Comparison of ENCODE assay signal across 8 cellular contexts in genomic region chr7:149497467-149498261, GRCh38. TPM values are rescaled to one million over a fixed set of nuclear protein-coding genes. Genes with fewer than 3 reads are reported as not detected.
DNase-seq lines count a peak whose midpoint lies in the region; ATAC-seq and TF ChIP-seq lines count a peak whose summit lies in the region.

ZNF746 (minus strand) TSS chr7:149497809; CDS start chr7:149497536, 273 bp downstream.

- H3K4me1 Mint-ChIP-seq in activated CD4-positive, alpha-beta T cell treated with anti-CD3 and anti-CD28 coated beads, Interleukin-2, amount 10 ng/mL, durations not matched to agents 24 days and 14 days, result peaks cover 19% of the 10 kb centered on the region

- H3K36me3 Mint-ChIP-seq in activated CD4-positive, alpha-beta T cell treated with anti-CD3 and anti-CD28 coated beads, Interleukin-2, amount 10 ng/mL, durations not matched to agents 24 days and 14 days (ENCODE audit: low read depth), result peaks cover 18% of the 10 kb centered on the region

- H3K27me3 ChIP-seq in left lung, result no peaks in the 10 kb centered on the region

- intact Hi-C loops in activated CD4-positive, alpha-beta T cell treated with anti-CD3 and anti-CD28 coated beads, Interleukin-2, amount 10 ng/mL, durations not matched to agents 24 days and 14 days (cut with micrococcal nuclease), result loop anchor here (1.0 to 10.0 kb wide), 8 partner anchors 37 to 827 kb away; partner anchors contain the start of genes ACTR3C, LRRC61, PDIA4 and ZNF425
- intact Hi-C loops in left lung (cut with DNase I), result no loop called here

- H3K4me3 ChIP-seq in AG10803 (ENCODE audit: low read length) (peak within 1 kb of the TSS; percentile 84), left lung (peak within 1 kb of the TSS; percentile 53 to 73)

- peak within 1 kb of the TSS; percentile 80 to 83 for H3K27ac ChIP-seq in left lung

- DNase-seq in AG10803 (ENCODE audit: low read depth), result peak; percentile 80
- DNase-seq in NCI-H345 (lab: John Stamatoyannopoulos, UW), result peak; percentile 79
- peak; percentile 95 for DNase-seq in activated CD4-positive, alpha-beta T cell treated with anti-CD3 and anti-CD28 coated beads, Interleukin-2, amount 10 ng/mL, durations not matched to agents 24 days and 14 days
- peak; percentile 71 for DNase-seq in dedifferentiated amniotic fluid mesenchymal stem cell (ENCODE audit: extremely low spot score)
- peak; percentile 86 to 98 for DNase-seq in left lung
- peak; percentile 74 for DNase-seq in stimulated activated CD4-positive, alpha-beta T cell treated with anti-CD3 and anti-CD28 coated beads, Interleukin-2, amount 100 ng/mL, for 4 hours (ENCODE audit: low read depth)

- no peaks in the 10 kb centered on the region for H3K9me3 ChIP-seq in left lung

- no peaks in the 10 kb centered on the region for H3K9me3 Mint-ChIP-seq in activated CD4-positive, alpha-beta T cell treated with anti-CD3 and anti-CD28 coated beads, Interleukin-2, amount 10 ng/mL, durations not matched to agents 24 days and 14 days

- H3K27me3 Mint-ChIP-seq in activated CD4-positive, alpha-beta T cell treated with anti-CD3 and anti-CD28 coated beads, Interleukin-2, amount 10 ng/mL, durations not matched to agents 24 days and 14 days, result peaks cover 2% of the 10 kb centered on the region

- H3K4me3 Mint-ChIP-seq in activated CD4-positive, alpha-beta T cell treated with anti-CD3 and anti-CD28 coated beads, Interleukin-2, amount 10 ng/mL, durations not matched to agents 24 days and 14 days, result peak within 1 kb of the TSS; percentile 97

- TF ChIP-seq CTCF in AG10803 (conservative IDR thresholded peaks at IDR 0.05; ENCODE audit: low read length), result peak; percentile 45
- peak; percentile 39 to 61 for TF ChIP-seq CTCF in left lung (IDR thresholded peaks at IDR 0.05)

- H3K4me1 ChIP-seq in left lung, result peaks cover 12 to 34% of the 10 kb centered on the region in 2 donors

- H3K36me3 ChIP-seq in left lung, result peaks cover 0 to 17% of the 10 kb centered on the region in 2 donors

- ATAC-seq in GM18868 (IDR thresholded peaks at IDR 0.05; ENCODE audit: unreplicated experiment), result peak; percentile 95
- peak; percentile 95 for ATAC-seq in HG03103 (IDR thresholded peaks at IDR 0.05; ENCODE audit: low read depth, unreplicated experiment)
- peak; percentile 95 for ATAC-seq in left lung

- peak within 1 kb of the TSS; percentile 96 for H3K27ac Mint-ChIP-seq in activated CD4-positive, alpha-beta T cell treated with anti-CD3 and anti-CD28 coated beads, Interleukin-2, amount 10 ng/mL, durations not matched to agents 24 days and 14 days

RNA-seq across cellular contexts. Expression of gene ZNF746, which starts in this region (rescaled TPM):
- 23.3 and 24.8 TPM in 2 replicates for total RNA-seq in activated CD4-positive, alpha-beta T cell treated with anti-CD3 and anti-CD28 coated beads, Interleukin-2, amount 10 ng/mL, durations not matched to agents 24 days and 14 days
- 10 to 100 TPM; 19.9 to 22.9 TPM for total RNA-seq in left lung

Comparison
In these comparisons a context has a peak if more than half of its experiments do, and no peak if none do; other contexts are left out.
1. Peak in every context shown above with its lines: DNase-seq, ATAC-seq, H3K4me3 ChIP-seq and H3K27ac ChIP-seq.